ENCODE assay signal across 17 cellular contexts in genomic region chr7:39682042-39682441, GRCh38. TPM values are rescaled to one million over a fixed set of nuclear protein-coding genes. Genes with fewer than 3 reads are reported as not detected.
A peak's percentile ranks its signal among the peaks of the same experiment; 100 is the strongest.
DNase-seq lines count a peak whose midpoint lies in the region; ATAC-seq, FAIRE-seq and TF ChIP-seq lines count a peak whose summit lies in the region.
"Had no signal": no experiment of that assay in that cellular context is flagged by ENCODE, and none has a peak within 500 bp of the region (broad histone marks: within the 10 kb centered on the region; RNA-seq: fewer than 3 reads in every experiment).

No MANE protein-coding gene starts in this region.

- no peak for TF ChIP-seq CTCF in CD8-positive, alpha-beta T cell (IDR thresholded peaks at IDR 0.05)

- H3K4me3 ChIP-seq in CD8-positive, alpha-beta T cell (ENCODE audit: low read depth, low read length), result no peak overlapping the region
- H3K4me3 ChIP-seq: Peyer's patch had no signal

- H3K27ac Mint-ChIP-seq in activated naive CD8-positive, alpha-beta T cell, result peak overlapping the region; percentile 3
- no peak overlapping the region for H3K27ac Mint-ChIP-seq in activated naive CD8-positive, alpha-beta T cell treated with anti-CD3 and anti-CD28 coated beads, Interleukin-2, amount 50 U/mL, for 24 hours
- H3K27ac Mint-ChIP-seq in CD8-positive, alpha-beta T cell, result peak overlapping the region; percentile 24
- H3K27ac Mint-ChIP-seq in activated T-helper 17 cell treated with anti-CD3 and anti-CD28 coated beads, Interleukin-2, amount 50 U/mL, for 72 hours, result peak overlapping the region; percentile 42
- H3K27ac Mint-ChIP-seq in immature natural killer cell, result peak overlapping the region in 2 of 6 donors; percentile 8 to 71

- H3K27me3 ChIP-seq in CD8-positive, alpha-beta T cell (ENCODE audit: insufficient read depth, low read length), result no peaks in the 10 kb centered on the region
- H3K27me3 ChIP-seq: BE2C, Peyer's patch had no signal

- no peaks in the 10 kb centered on the region for H3K9me3 Mint-ChIP-seq in activated naive CD8-positive, alpha-beta T cell (ENCODE audit: low read depth)
- no peaks in the 10 kb centered on the region for H3K9me3 Mint-ChIP-seq in activated naive CD8-positive, alpha-beta T cell treated with anti-CD3 and anti-CD28 coated beads, Interleukin-2, amount 50 U/mL, for 24 hours
- no peaks in the 10 kb centered on the region for H3K9me3 Mint-ChIP-seq in CD8-positive, alpha-beta T cell
- no peaks in the 10 kb centered on the region for H3K9me3 Mint-ChIP-seq in activated T-helper 17 cell treated with anti-CD3 and anti-CD28 coated beads, Interleukin-2, amount 50 U/mL, for 72 hours
- no peaks in the 10 kb centered on the region for H3K9me3 Mint-ChIP-seq in immature natural killer cell
- H3K9me3 Mint-ChIP-seq: CD8-positive, alpha-beta memory T cell had no signal

- peak; percentile 92 for FAIRE-seq in islet of Langerhans (lab: Jason Lieb, UNC)
- FAIRE-seq: D721Med, H1 had no signal

- peaks cover 58% of the 10 kb centered on the region for H3K4me1 Mint-ChIP-seq in activated naive CD8-positive, alpha-beta T cell (ENCODE audit: low read depth)
- peaks cover 55% of the 10 kb centered on the region for H3K4me1 Mint-ChIP-seq in activated naive CD8-positive, alpha-beta T cell treated with anti-CD3 and anti-CD28 coated beads, Interleukin-2, amount 50 U/mL, for 24 hours
- peaks cover 55% of the 10 kb centered on the region for H3K4me1 Mint-ChIP-seq in CD8-positive, alpha-beta T cell (ENCODE audit: low read depth)
- peaks cover 31% of the 10 kb centered on the region for H3K4me1 Mint-ChIP-seq in activated T-helper 17 cell treated with anti-CD3 and anti-CD28 coated beads, Interleukin-2, amount 50 U/mL, for 72 hours
- H3K4me1 Mint-ChIP-seq in immature natural killer cell, result peaks cover 20 to 52% of the 10 kb centered on the region in 2 donors

- H3K4me3 Mint-ChIP-seq in activated naive CD8-positive, alpha-beta T cell, result no peak overlapping the region
- H3K4me3 Mint-ChIP-seq in activated naive CD8-positive, alpha-beta T cell treated with anti-CD3 and anti-CD28 coated beads, Interleukin-2, amount 50 U/mL, for 24 hours, result no peak overlapping the region
- H3K4me3 Mint-ChIP-seq in CD8-positive, alpha-beta T cell, result no peak overlapping the region
- H3K4me3 Mint-ChIP-seq in activated T-helper 17 cell treated with anti-CD3 and anti-CD28 coated beads, Interleukin-2, amount 50 U/mL, for 72 hours, result no peak overlapping the region
- no peak overlapping the region for H3K4me3 Mint-ChIP-seq in immature natural killer cell

- H3K27ac ChIP-seq in CD8-positive, alpha-beta T cell (ENCODE audit: low read depth, low read length), result no peak overlapping the region

- no peaks in the 10 kb centered on the region for H3K36me3 ChIP-seq in CD8-positive, alpha-beta T cell (ENCODE audit: insufficient read depth, low read length)
- H3K36me3 ChIP-seq: Peyer's patch had no signal

- intact Hi-C loops in CD8-positive, alpha-beta T cell (cut with DNase I, micrococcal nuclease), result no loop called here

- no peaks in the 10 kb centered on the region for H3K27me3 Mint-ChIP-seq in activated naive CD8-positive, alpha-beta T cell
- H3K27me3 Mint-ChIP-seq in activated naive CD8-positive, alpha-beta T cell treated with anti-CD3 and anti-CD28 coated beads, Interleukin-2, amount 50 U/mL, for 24 hours, result no peaks in the 10 kb centered on the region
- H3K27me3 Mint-ChIP-seq in CD8-positive, alpha-beta T cell (ENCODE audit: low read depth), result no peaks in the 10 kb centered on the region
- no peaks in the 10 kb centered on the region for H3K27me3 Mint-ChIP-seq in activated T-helper 17 cell treated with anti-CD3 and anti-CD28 coated beads, Interleukin-2, amount 50 U/mL, for 72 hours
- H3K27me3 Mint-ChIP-seq in immature natural killer cell (ENCODE audit: low read depth in 3 of 3), result peaks cover 0 to 3% (median 2%) of the 10 kb centered on the region in 3 donors
- H3K27me3 Mint-ChIP-seq: CD8-positive, alpha-beta memory T cell had no signal

- peaks cover 6% of the 10 kb centered on the region for H3K36me3 Mint-ChIP-seq in activated naive CD8-positive, alpha-beta T cell
- H3K36me3 Mint-ChIP-seq in activated naive CD8-positive, alpha-beta T cell treated with anti-CD3 and anti-CD28 coated beads, Interleukin-2, amount 50 U/mL, for 24 hours (ENCODE audit: low read depth), result peaks cover 17% of the 10 kb centered on the region
- H3K36me3 Mint-ChIP-seq in CD8-positive, alpha-beta T cell, result peaks cover 14% of the 10 kb centered on the region
- H3K36me3 Mint-ChIP-seq in activated T-helper 17 cell treated with anti-CD3 and anti-CD28 coated beads, Interleukin-2, amount 50 U/mL, for 72 hours (ENCODE audit: low read depth), result peaks cover 8% of the 10 kb centered on the region
- H3K36me3 Mint-ChIP-seq in immature natural killer cell, result peaks cover 0 to 3% (median 0%) of the 10 kb centered on the region in 3 donors

- ATAC-seq in activated naive CD8-positive, alpha-beta T cell treated with anti-CD3 and anti-CD28 coated beads, Interleukin-2, amount 50 U/mL, for 24 hours, result no peak
- ATAC-seq in CD8-positive, alpha-beta T cell, result no peak
- no peak for ATAC-seq in activated T-helper 17 cell treated with anti-CD3 and anti-CD28 coated beads, Interleukin-2, amount 50 U/mL, for 72 hours (replicated peaks)
- ATAC-seq in GM21381 (IDR thresholded peaks at IDR 0.05; ENCODE audit: unreplicated experiment), result no peak
- no peak for ATAC-seq in GM19328 (IDR thresholded peaks at IDR 0.05; ENCODE audit: unreplicated experiment)

- CTCF ChIA-PET in CD8-positive, alpha-beta T cell (lab: Charles Lee), result no interaction called here

- peaks cover 6% of the 10 kb centered on the region for H3K4me1 ChIP-seq in CD8-positive, alpha-beta T cell (ENCODE audit: insufficient read depth, low read length)

- DNase-seq in activated naive CD8-positive, alpha-beta T cell treated with anti-CD3 and anti-CD28 coated beads, Interleukin-2, amount 50 U/mL, for 24 hours, result no peak
- DNase-seq in CD8-positive, alpha-beta T cell, result no peak
- DNase-seq in immature natural killer cell, result no peak
- DNase-seq: BE2C; CD8-positive, alpha-beta memory T cell; DMS79 treated with DMSO at 0.1 percent for 48 hours; KG1; NCI-H1105 treated with DMSO at 0.1 percent for 48 hours; NCI-H1694 treated with DMSO at 0.1 percent for 48 hours; Peyer's patch had no signal

- H3K9me3 ChIP-seq in CD8-positive, alpha-beta T cell (ENCODE audit: low read length), result no peaks in the 10 kb centered on the region
- H3K9me3 ChIP-seq: Peyer's patch had no signal

- POLR2A ChIA-PET in CD8-positive, alpha-beta T cell (lab: Charles Lee), result no interaction called here

RNA-seq across cellular contexts. Expression of gene RALA, which starts 58.7 kb away (rescaled TPM):
- total RNA-seq in CD8-positive, alpha-beta T cell, result 10 to 100 TPM; 35.5 to 37.5 TPM
- 10 to 100 TPM; 21.6 to 27.9 TPM for total RNA-seq in activated T-helper 17 cell treated with anti-CD3 and anti-CD28 coated beads, Interleukin-2, amount 50 U/mL, for 72 hours
- polyA plus RNA-seq in immature natural killer cell, result 10 to 100 TPM; 28.9 to 33.7 (median 28.9) TPM
